12 cellular contexts compared by ENCODE assay signal in the genomic region with DNA sequence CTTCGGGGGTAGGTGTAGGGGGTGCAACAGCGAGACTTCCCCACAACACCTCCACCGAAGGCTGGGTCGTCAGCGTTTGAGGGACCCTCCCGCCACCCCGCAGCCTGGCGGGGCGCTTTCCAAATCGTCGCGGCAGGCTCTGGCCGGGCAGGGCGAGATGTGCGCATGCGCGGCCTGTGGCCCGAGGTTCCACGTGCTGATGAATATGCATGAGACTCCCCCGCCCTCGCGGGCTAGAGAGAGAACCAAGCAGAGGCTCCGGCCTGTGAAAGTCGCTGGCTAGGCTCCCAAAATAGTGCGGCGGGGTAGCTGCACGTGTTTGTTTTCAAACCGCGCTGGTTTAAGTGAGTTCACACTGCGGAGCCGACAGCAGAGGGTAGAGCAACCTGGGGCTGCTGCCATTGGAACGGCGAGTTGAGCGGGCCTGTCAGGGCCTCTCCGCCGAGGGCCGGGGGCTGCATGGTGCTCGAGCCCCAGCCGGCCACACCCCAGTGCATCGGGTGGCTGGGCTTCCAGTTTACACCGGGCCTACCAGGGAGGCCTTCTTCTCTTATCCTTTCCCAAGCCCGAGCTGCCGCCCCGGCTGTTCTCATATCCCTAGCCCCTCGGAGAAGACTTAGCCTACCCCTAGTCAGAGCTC. TPM values are rescaled to one million over a fixed set of nuclear protein-coding genes. Genes with fewer than 3 reads are reported as not detected.
DNase-seq lines count a peak whose midpoint lies in the region; ATAC-seq and TF ChIP-seq lines count a peak whose summit lies in the region.
"Had no signal": no experiment of that assay in that cellular context is flagged by ENCODE, and none has a peak within 500 bp of the region (broad histone marks: within the 10 kb centered on the region; RNA-seq: fewer than 3 reads in every experiment).

No MANE protein-coding gene starts in this region.

- CTCF ChIA-PET in GM10248 (lab: Yijun Ruan, JAX) = no interaction called here

- no peak overlapping the region for H3K27ac ChIP-seq in coronary artery
- H3K27ac ChIP-seq in mesendoderm (ENCODE audit: low read depth, low read length) = no peak overlapping the region
- H3K27ac ChIP-seq: SK-N-MC had no signal

- H3K4me2 ChIP-seq in mesendoderm (ENCODE audit: low read length) = peak overlapping the region; percentile 80

- DNase-seq in left cardiac atrium = no peak
- no peak for DNase-seq in Right ventricle myocardium superior
- no peak for DNase-seq in coronary artery (ENCODE audit: low spot score)
- peak; percentile 94 for DNase-seq in mesendoderm
- no peak for DNase-seq in activated CD4-positive, alpha-beta T cell treated with anti-CD3 and anti-CD28 coated beads, Interleukin-2, amount 50 U/mL, for 4 hours
- DNase-seq in GM10248 (ENCODE audit: extremely low spot score) = no peak
- DNase-seq: CD4-positive, alpha-beta T cell had no signal

- TF ChIP-seq CTCF in coronary artery (IDR thresholded peaks at IDR 0.05) = no peak
- no peak for TF ChIP-seq CTCF in GM10248 (IDR thresholded peaks at IDR 0.05; ENCODE audit: control extremely low read depth, extremely low read depth, low read depth, missing control alignments)

- H2BK15ac ChIP-seq in mesendoderm (replicated peaks; ENCODE audit: low read depth) = no peak overlapping the region

- no peak overlapping the region for H3K4ac ChIP-seq in mesendoderm (ENCODE audit: low read depth, low read length)

- no CpG with 5 or more reads among the region's 45 CpGs for WGBS in mesendoderm (ENCODE audit: extremely low coverage, insufficient coverage, low lambda C conversion rate)

- POLR2A ChIA-PET in GM10248 (lab: Yijun Ruan, JAX) = no interaction called here

- H3K79me2 ChIP-seq in mesendoderm (ENCODE audit: control insufficient read depth, insufficient read depth, low read length) = no peaks in the 10 kb centered on the region

- ATAC-seq in left cardiac atrium (peak; percentile 39 to 53), Right ventricle myocardium superior (ENCODE audit: poor library complexity) (no peak), HG02588 (IDR thresholded peaks at IDR 0.05; ENCODE audit: unreplicated experiment) (no peak), GM19467 (IDR thresholded peaks at IDR 0.05; ENCODE audit: unreplicated experiment) (no peak)

- H3K36me3 ChIP-seq in mesendoderm (ENCODE audit: control insufficient read depth, insufficient read depth, low read length) = no peaks in the 10 kb centered on the region

- H3K56ac ChIP-seq in mesendoderm (ENCODE audit: low read length) = peak overlapping the region; percentile 42

- no peak overlapping the region for H2AK5ac ChIP-seq in mesendoderm (ENCODE audit: low read length)

- no peak overlapping the region for H2BK5ac ChIP-seq in mesendoderm (ENCODE audit: low read length)

- H3K79me1 ChIP-seq in mesendoderm (ENCODE audit: low read length) = no peaks in the 10 kb centered on the region

- H4K8ac ChIP-seq in mesendoderm (ENCODE audit: low read depth, low read length) = no peak overlapping the region

- no peak overlapping the region for H4K5ac ChIP-seq in mesendoderm (ENCODE audit: low read length)

- H3K18ac ChIP-seq in mesendoderm (ENCODE audit: low read length) = no peak overlapping the region

- H3K4me1 ChIP-seq in mesendoderm (ENCODE audit: control insufficient read depth, low read depth, low read length) = peaks cover 7% of the 10 kb centered on the region

- no peak overlapping the region for H2BK120ac ChIP-seq in mesendoderm (ENCODE audit: low read depth, low read length)

- intact Hi-C loops in left cardiac atrium (cut with DNase I) (no loop called here), Right ventricle myocardium superior (cut with DNase I) (no loop called here)

- H3K27me3 ChIP-seq in mesendoderm (ENCODE audit: insufficient read depth, low read length, poor library complexity) = peaks cover 69% of the 10 kb centered on the region

- H3K23ac ChIP-seq in mesendoderm (ENCODE audit: low read length) = no peak overlapping the region

- H3K4me3 ChIP-seq in coronary artery (peak overlapping the region; percentile 59), mesendoderm (ENCODE audit: low read length) (peak overlapping the region; percentile 43)
- H3K4me3 ChIP-seq: SK-N-MC had no signal

- peak overlapping the region; percentile 35 for H3K9ac ChIP-seq in mesendoderm (ENCODE audit: low read length)

RNA-seq across cellular contexts. Expression of a gene that starts 10.0 kb away (rescaled TPM):
- not detected for total RNA-seq in left cardiac atrium
- not detected for total RNA-seq in Right ventricle myocardium superior
- polyA plus RNA-seq in mesendoderm (2013, experiment 1 of 2) = 1.0 TPM
- 0.84 TPM for polyA plus RNA-seq in mesendoderm (2013, experiment 2 of 2)
- total RNA-seq: CD4-positive, alpha-beta T cell had no signal
- polyA plus RNA-seq: esophagus had no signal

RNA-seq across cellular contexts. Expression of a gene that starts 12.8 kb away (rescaled TPM):
- total RNA-seq in left cardiac atrium (not detected), Right ventricle myocardium superior (not detected)
- 0.01 TPM for polyA plus RNA-seq in mesendoderm (2013, experiment 1 of 2)
- 0.01 TPM for polyA plus RNA-seq in mesendoderm (2013, experiment 2 of 2)
- total RNA-seq: CD4-positive, alpha-beta T cell had no signal
- polyA plus RNA-seq: esophagus, thymus had no signal

Comparison
In these comparisons a context has a peak if more than half of its experiments do, and no peak if none do; other contexts are left out.
1. ATAC-seq: peak in left cardiac atrium (2 of 2); none in Right ventricle myocardium superior (single experiment), HG02588 (single experiment) and GM19467 (single experiment).